Comparison of ENCODE assay signal across 9 cellular contexts in the genomic region with DNA sequence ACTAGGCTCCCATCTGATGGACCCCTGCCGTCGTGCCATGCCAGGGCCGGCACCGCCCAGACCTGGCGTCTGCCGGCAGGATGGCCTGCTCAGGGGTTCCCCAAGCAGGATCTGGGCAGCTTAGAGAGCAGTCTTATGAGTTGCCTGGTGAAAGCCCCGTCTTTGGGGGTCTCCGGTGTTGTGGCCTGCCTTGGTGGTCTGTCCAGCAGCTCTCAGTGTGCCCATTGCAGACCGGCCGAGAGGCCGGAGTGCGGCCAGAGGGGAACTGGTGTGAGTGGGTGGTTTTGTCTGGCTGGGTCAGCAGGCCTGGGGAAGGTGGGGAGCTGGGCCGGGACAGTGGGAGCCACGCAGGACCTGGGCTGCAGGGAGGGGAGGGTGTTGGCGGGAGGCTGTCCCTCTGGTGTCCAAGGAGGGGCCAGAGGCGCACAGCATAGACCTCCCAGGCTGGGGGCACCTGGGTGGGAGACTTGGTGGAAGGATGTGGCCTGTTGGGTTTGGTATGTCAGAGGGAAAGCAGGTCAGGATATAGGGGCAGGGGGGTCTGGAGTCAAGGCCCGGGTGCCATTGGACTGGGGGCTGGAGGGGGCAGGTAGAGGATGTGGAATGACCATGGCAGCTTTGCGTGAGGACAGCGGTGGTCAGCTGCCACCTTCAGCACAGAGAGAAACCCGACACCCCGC. TPM values are rescaled to one million over a fixed set of nuclear protein-coding genes. Genes with fewer than 3 reads are reported as not detected.
DNase-seq lines count a peak whose midpoint lies in the region; TF ChIP-seq lines count a peak whose summit lies in the region.
"Had no signal": no experiment of that assay in that cellular context is flagged by ENCODE, and none has a peak within 500 bp of the region (broad histone marks: within the 10 kb centered on the region; RNA-seq: fewer than 3 reads in every experiment).

No MANE protein-coding gene starts in this region.

- TF ChIP-seq CTCF in OCI-LY1 (IDR thresholded peaks at IDR 0.05; ENCODE audit: low read length) (no peak), coronary artery (IDR thresholded peaks at IDR 0.05) (no peak), tibial artery (IDR thresholded peaks at IDR 0.05) (no peak)

- H3K9me2 ChIP-seq in OCI-LY1 (ENCODE audit: low read depth, low read length): no peaks in the 10 kb centered on the region

- H3K79me2 ChIP-seq in OCI-LY1 (ENCODE audit: insufficient read depth, low read length) (no peaks in the 10 kb centered on the region), mesendoderm (ENCODE audit: control insufficient read depth, insufficient read depth, low read length) (no peaks in the 10 kb centered on the region)

- no peaks in the 10 kb centered on the region for H4K20me1 ChIP-seq in OCI-LY1 (ENCODE audit: insufficient read depth, low read length)

- H3K4me1 ChIP-seq in OCI-LY1 (ENCODE audit: insufficient read depth, low read length, severe bottlenecking): no peaks in the 10 kb centered on the region
- H3K4me1 ChIP-seq in mesendoderm (ENCODE audit: control insufficient read depth, low read depth, low read length): peaks cover 3% of the 10 kb centered on the region
- H3K4me1 ChIP-seq in tibial artery: peaks cover 0 to 60% (median 35%) of the 10 kb centered on the region in 4 donors

- peak overlapping the region; percentile 44 for H3K4me3 ChIP-seq in OCI-LY1 (ENCODE audit: low read depth, low read length, poor library complexity, severe bottlenecking)
- H3K4me3 ChIP-seq in coronary artery: peak overlapping the region; percentile 91
- H3K4me3 ChIP-seq in mesendoderm (ENCODE audit: low read length): no peak overlapping the region
- peak overlapping the region; percentile 61 to 83 for H3K4me3 ChIP-seq in tibial artery

- no peak overlapping the region for H2AFZ ChIP-seq in OCI-LY1 (ENCODE audit: low read length)

- H3K79me1 ChIP-seq in mesendoderm (ENCODE audit: low read length): no peaks in the 10 kb centered on the region

- no peak overlapping the region for H2BK15ac ChIP-seq in mesendoderm (replicated peaks; ENCODE audit: low read depth)

- no peaks in the 10 kb centered on the region for H3F3A ChIP-seq in OCI-LY1 (ENCODE audit: insufficient read depth, low read length)

- intact Hi-C loops in tibial artery (cut with DNase I; ENCODE audit: low total_unique reads): loop anchor here (10.0 kb wide), 1 partner anchor 103 kb away; a partner anchor contains a TSS

- H3K56ac ChIP-seq in mesendoderm (ENCODE audit: low read length): peak overlapping the region; percentile 15

- H4K8ac ChIP-seq in mesendoderm (ENCODE audit: low read depth, low read length): no peak overlapping the region

- H3K18ac ChIP-seq in mesendoderm (ENCODE audit: low read length): no peak overlapping the region

- H2BK120ac ChIP-seq in mesendoderm (ENCODE audit: low read depth, low read length): no peak overlapping the region

- H2AK5ac ChIP-seq in mesendoderm (ENCODE audit: low read length): no peak overlapping the region

- no peaks in the 10 kb centered on the region for H3K36me3 ChIP-seq in OCI-LY1 (ENCODE audit: insufficient read depth, low read length)
- H3K36me3 ChIP-seq in mesendoderm (ENCODE audit: control insufficient read depth, insufficient read depth, low read length): no peaks in the 10 kb centered on the region
- H3K36me3 ChIP-seq in tibial artery: no peaks in the 10 kb centered on the region

- H4K5ac ChIP-seq in mesendoderm (ENCODE audit: low read length): no peak overlapping the region

- no CpG with 5 or more reads among the region's 21 CpGs for WGBS in mesendoderm (ENCODE audit: extremely low coverage, insufficient coverage, low lambda C conversion rate)

- no peak overlapping the region for H3K4ac ChIP-seq in mesendoderm (ENCODE audit: low read depth, low read length)

- no peak overlapping the region for H3K27ac ChIP-seq in OCI-LY1 (ENCODE audit: low read depth, low read length, poor library complexity, severe bottlenecking)
- H3K27ac ChIP-seq in coronary artery: no peak overlapping the region
- no peak overlapping the region for H3K27ac ChIP-seq in mesendoderm (ENCODE audit: low read depth, low read length)
- H3K27ac ChIP-seq in tibial artery: no peak overlapping the region
- no peak overlapping the region for H3K27ac ChIP-seq in substantia nigra (ENCODE audit: low read depth, low read length, poor library complexity, severe bottlenecking)

- no peak for DNase-seq in coronary artery (ENCODE audit: low spot score)
- no peak for DNase-seq in mesendoderm
- no peak for DNase-seq in tibial artery
- no peak for DNase-seq in mesenteric fat pad (ENCODE audit: low spot score)
- DNase-seq in NCI-H524 (lab: John Stamatoyannopoulos, UW): no peak
- no peak for DNase-seq in substantia nigra (lab: John Stamatoyannopoulos, UW)
- DNase-seq: activated CD8-positive, alpha-beta memory T cell treated with anti-CD3 and anti-CD28 coated beads for 24 hours; NCI-H187 had no signal

- H2BK5ac ChIP-seq in mesendoderm (ENCODE audit: low read length): no peak overlapping the region

- H3K4me2 ChIP-seq in OCI-LY1 (ENCODE audit: low read length) (peak overlapping the region; percentile 43; the same call in 1 of the 2 replicates), mesendoderm (ENCODE audit: low read length) (peak overlapping the region; percentile 36)

- H3K9me3 ChIP-seq in OCI-LY1 (ENCODE audit: low read length) (no peaks in the 10 kb centered on the region), tibial artery (no peaks in the 10 kb centered on the region)

- H3K27me3 ChIP-seq in OCI-LY1 (ENCODE audit: insufficient read depth, low read length) (peaks cover 12% of the 10 kb centered on the region; the same call in 1 of the 2 replicates), mesendoderm (ENCODE audit: insufficient read depth, low read length, poor library complexity) (peaks cover 12% of the 10 kb centered on the region), tibial artery (no peaks in the 10 kb centered on the region)

- H3K23ac ChIP-seq in mesendoderm (ENCODE audit: low read length): no peak overlapping the region

- H3K9ac ChIP-seq in OCI-LY1 (ENCODE audit: low read length) (no peak overlapping the region), mesendoderm (ENCODE audit: low read length) (peak overlapping the region; percentile 45)

RNA-seq across cellular contexts. Expression of a gene that starts 16.5 kb away (rescaled TPM):
- polyA plus RNA-seq in mesendoderm (2013, experiment 1 of 2): 13.5 TPM
- 14.4 TPM for polyA plus RNA-seq in mesendoderm (2013, experiment 2 of 2)
- total RNA-seq in mesenteric fat pad: 82.5 TPM
